ENCODE assay signal across 8 cellular contexts in genomic region chr1:58816747-58817221, GRCh38. TPM values are rescaled to one million over a fixed set of nuclear protein-coding genes. Genes with fewer than 3 reads are reported as not detected.
DNase-seq lines count a peak whose midpoint lies in the region; FAIRE-seq and TF ChIP-seq lines count a peak whose summit lies in the region.

No MANE protein-coding gene starts in this region.

- peak; percentile 17 for TF ChIP-seq POLR2A in erythroblast (IDR thresholded peaks at IDR 0.05; ENCODE audit: low read length)

- peak overlapping the region; percentile 99 for H3K4me2 ChIP-seq in OCI-LY7 (ENCODE audit: low read length)

- H3K27me3 ChIP-seq in rectal smooth muscle tissue (ENCODE audit: control insufficient read depth, insufficient read depth, low read length) = no peaks in the 10 kb centered on the region

- H3K79me2 ChIP-seq in OCI-LY7 (ENCODE audit: insufficient read depth, low read depth, low read length) = no peaks in the 10 kb centered on the region

- no peaks in the 10 kb centered on the region for H4K20me1 ChIP-seq in OCI-LY7 (ENCODE audit: insufficient read depth, low read length)

- POLR2A ChIA-PET in OCI-LY7 (lab: Charles Lee) = interaction anchor here (0.7 to 2.0 kb wide), 4 partner anchors 22 to 283 kb away, joined by 3 to 5 read pairs (median 4); no protein-coding TSS in a partner anchor

- peak overlapping the region; percentile 80 for H3K9ac ChIP-seq in rectal smooth muscle tissue (ENCODE audit: low read length)

- no peaks in the 10 kb centered on the region for H3K9me2 ChIP-seq in OCI-LY7 (ENCODE audit: insufficient read depth, low read length)

- TF ChIP-seq CTCF in OCI-LY7 (conservative IDR thresholded peaks at IDR 0.05; ENCODE audit: low read length) (no peak), GM20000 (IDR thresholded peaks at IDR 0.05; ENCODE audit: extremely low read depth, missing control alignments) (no peak)

- H3K4me3 ChIP-seq in OCI-LY7 (ENCODE audit: low read depth, low read length, poor library complexity, severe bottlenecking) = peak overlapping the region; percentile 75
- peak overlapping the region; percentile 63 for H3K4me3 ChIP-seq in rectal smooth muscle tissue (ENCODE audit: low read length)

- peak; percentile 42 for FAIRE-seq in GM18507 (lab: Jason Lieb, UNC)

- DNase-seq in GM18507 (ENCODE audit: extremely low spot score, insufficient read length, low read depth) (no peak), OCI-LY7 (ENCODE audit: low spot score) (no peak), erythroblast (lab: John Stamatoyannopoulos, UW) (no peak), OCI-M2 (lab: John Stamatoyannopoulos, UW; ENCODE audit: unreplicated experiment) (no peak), GM20000 (ENCODE audit: low spot score) (no peak)
- DNase-seq in effector CD8-positive, alpha-beta T cell (lab: John Stamatoyannopoulos, UW) = no peak
- DNase-seq in activated effector memory CD4-positive, alpha-beta T cell treated with Interleukin-2 at 50 U/mL for 16 hours = no peak

- H3K36me3 ChIP-seq in OCI-LY7 (ENCODE audit: insufficient read depth, low read length) (no peaks in the 10 kb centered on the region), rectal smooth muscle tissue (ENCODE audit: control insufficient read depth, insufficient read depth, low read length) (no peaks in the 10 kb centered on the region)

- H2AFZ ChIP-seq in OCI-LY7 (ENCODE audit: low read length) = peak overlapping the region; percentile 99

- H3K9me3 ChIP-seq in OCI-LY7 (ENCODE audit: low read length) = no peaks in the 10 kb centered on the region

- no TSS peak for BruUV-seq in OCI-LY7 (replicated peaks; lab: Mats Ljungman, UMichigan)

- H3K4me1 ChIP-seq in OCI-LY7 (ENCODE audit: insufficient read depth, low read length, poor library complexity, severe bottlenecking) (peaks cover 30% of the 10 kb centered on the region), rectal smooth muscle tissue (ENCODE audit: control insufficient read depth, insufficient read depth, low read length) (peaks cover 6% of the 10 kb centered on the region)

- intact Hi-C loops in OCI-LY7 (cut with micrococcal nuclease; ENCODE audit: unreplicated experiment) = loop anchor here (5.0 kb wide), 1 partner anchor 89 kb away; no protein-coding TSS in a partner anchor

- CTCF ChIA-PET in OCI-LY7 (lab: Charles Lee; ENCODE audit: unreplicated experiment) = no interaction called here

- H3K27ac ChIP-seq in OCI-LY7 (ENCODE audit: low read depth, low read length, poor library complexity, severe bottlenecking) (peak overlapping the region; percentile 74), rectal smooth muscle tissue (ENCODE audit: low read depth, low read length) (peak overlapping the region; percentile 97)

RNA-seq across cellular contexts. Expression of gene JUN, which starts 32.9 kb away (rescaled TPM):
- total RNA-seq in OCI-LY7 (2014; rRNA removed; shearing (Covaris generic)) = 7.7 and 8.1 TPM in 2 replicates
- total RNA-seq in OCI-LY7 (2022) = 4.2 and 5.3 TPM in 2 replicates
